12 cellular contexts compared by ENCODE assay signal in the genomic region with DNA sequence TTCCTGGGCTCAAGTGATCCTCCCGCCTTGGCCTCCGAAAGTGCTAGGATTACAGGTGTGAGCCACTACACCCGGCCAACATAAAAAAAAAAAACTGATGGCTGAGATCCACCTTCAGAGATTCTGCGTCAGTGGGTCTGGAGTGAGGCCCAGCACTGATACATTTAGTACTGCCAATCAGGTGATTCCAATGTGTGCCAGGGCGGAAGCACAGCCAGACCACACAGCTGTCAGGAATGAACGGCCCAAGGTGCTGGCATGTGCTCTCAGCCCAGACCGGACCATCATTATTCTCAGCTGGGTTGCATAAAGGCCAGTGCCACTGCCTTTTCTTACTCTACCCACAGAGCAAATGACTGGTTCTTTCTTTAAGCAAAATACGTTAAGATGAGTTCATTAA. TPM values are rescaled to one million over a fixed set of nuclear protein-coding genes. Genes with fewer than 3 reads are reported as not detected.
DNase-seq lines count a peak whose midpoint lies in the region; ATAC-seq and TF ChIP-seq lines count a peak whose summit lies in the region.
"Had no signal": no experiment of that assay in that cellular context is flagged by ENCODE, and none has a peak within 500 bp of the region (broad histone marks: within the 10 kb centered on the region; RNA-seq: fewer than 3 reads in every experiment).

No MANE protein-coding gene starts in this region.

- in situ Hi-C loops in astrocyte of the spinal cord (cut with HindIII; ENCODE audit: low sequenced_read_pairs) = no loop called here

- H3K4me3 ChIP-seq in astrocyte of the spinal cord (ENCODE audit: low read depth, low read length) (no peak overlapping the region), right atrium auricular region (no peak overlapping the region), psoas muscle (no peak overlapping the region)

- ATAC-seq in psoas muscle (peak; percentile 99 to 100 (median 99)), HG02840 (IDR thresholded peaks at IDR 0.05; ENCODE audit: low FRiP score, unreplicated experiment) (no peak)
- ATAC-seq: activated CD8-positive, alpha-beta T cell treated with anti-CD3 and anti-CD28 coated beads, Interleukin-2, amount 10 ng/mL, durations not matched to agents 7 days and 5 days had no signal

- intact Hi-C loops in psoas muscle (cut with DNase I) = no loop called here

- no peak for TF ChIP-seq CTCF in astrocyte of the spinal cord (IDR thresholded peaks at IDR 0.05; ENCODE audit: low read depth, low read length)
- TF ChIP-seq CTCF in right atrium auricular region (IDR thresholded peaks at IDR 0.05) = no peak
- no peak for TF ChIP-seq CTCF in psoas muscle (IDR thresholded peaks at IDR 0.05)

- 27 to 36% (median 27%) methylated on average over 8 of the region's 8 CpGs for WGBS in psoas muscle, 3 donors

- H3K4me1 ChIP-seq in right atrium auricular region = peaks cover 0 to 12% of the 10 kb centered on the region in 2 donors
- H3K4me1 ChIP-seq in psoas muscle = peaks cover 9% of the 10 kb centered on the region

- H3K9me3 ChIP-seq in right atrium auricular region (no peaks in the 10 kb centered on the region), psoas muscle (no peaks in the 10 kb centered on the region)

- no peaks in the 10 kb centered on the region for H3K36me3 ChIP-seq in right atrium auricular region
- H3K36me3 ChIP-seq in psoas muscle (ENCODE audit: insufficient read depth in 1 of 2, low read depth in 1 of 2) = no peaks in the 10 kb centered on the region

- no peaks in the 10 kb centered on the region for H3K27me3 ChIP-seq in right atrium auricular region
- H3K27me3 ChIP-seq in psoas muscle (ENCODE audit: insufficient read depth in 3 of 3, low read length in 2 of 3) = no peaks in the 10 kb centered on the region

- DNase-seq in EH (ENCODE audit: low read depth) (peak; percentile 37), astrocyte of the spinal cord (ENCODE audit: low read depth, low spot score) (peak; percentile 36), right atrium auricular region (ENCODE audit: low spot score) (peak; percentile 60), psoas muscle (peak; percentile 71 to 85), NCI-H748 treated with DMSO at 0.1 percent for 48 hours (lab: John Stamatoyannopoulos, UW) (no peak), NCI-H2107 (lab: John Stamatoyannopoulos, UW) (no peak), T-helper 1 cell (no peak)
- DNase-seq: activated CD8-positive, alpha-beta T cell treated with anti-CD3 and anti-CD28 coated beads, Interleukin-2, amount 10 ng/mL, durations not matched to agents 7 days and 5 days; CD4-positive, CD25-positive, alpha-beta regulatory T cell; SW 1271 had no signal

- H3K27ac ChIP-seq in right atrium auricular region (peak overlapping the region; percentile 62 to 63), psoas muscle (peak overlapping the region; percentile 65)

RNA-seq across cellular contexts. Expression of a gene that starts 1.2 kb away (rescaled TPM):
- total RNA-seq in right atrium auricular region = not detected
- total RNA-seq in psoas muscle = not detected
- under 1 TPM in 2 of 3 donors, not detected in 1; 0.10 TPM for polyA plus RNA-seq in psoas muscle
- total RNA-seq: activated CD8-positive, alpha-beta T cell treated with anti-CD3 and anti-CD28 coated beads, Interleukin-2, amount 10 ng/mL, durations not matched to agents 7 days and 5 days; CD4-positive, CD25-positive, alpha-beta regulatory T cell; NCI-H460 had no signal
- polyA plus RNA-seq: CD4-positive, CD25-positive, alpha-beta regulatory T cell had no signal

Comparison
In these comparisons a context has a peak if more than half of its experiments do, and no peak if none do; other contexts are left out.
1. DNase-seq: peak in EH (single experiment), astrocyte of the spinal cord (single experiment), right atrium auricular region (single experiment) and psoas muscle (2 of 2); none in NCI-H748 treated with DMSO at 0.1 percent for 48 hours (single experiment), NCI-H2107 (single experiment) and T-helper 1 cell (0 of 5).